Comparison of ENCODE assay signal across 16 cellular contexts in the genomic region with DNA sequence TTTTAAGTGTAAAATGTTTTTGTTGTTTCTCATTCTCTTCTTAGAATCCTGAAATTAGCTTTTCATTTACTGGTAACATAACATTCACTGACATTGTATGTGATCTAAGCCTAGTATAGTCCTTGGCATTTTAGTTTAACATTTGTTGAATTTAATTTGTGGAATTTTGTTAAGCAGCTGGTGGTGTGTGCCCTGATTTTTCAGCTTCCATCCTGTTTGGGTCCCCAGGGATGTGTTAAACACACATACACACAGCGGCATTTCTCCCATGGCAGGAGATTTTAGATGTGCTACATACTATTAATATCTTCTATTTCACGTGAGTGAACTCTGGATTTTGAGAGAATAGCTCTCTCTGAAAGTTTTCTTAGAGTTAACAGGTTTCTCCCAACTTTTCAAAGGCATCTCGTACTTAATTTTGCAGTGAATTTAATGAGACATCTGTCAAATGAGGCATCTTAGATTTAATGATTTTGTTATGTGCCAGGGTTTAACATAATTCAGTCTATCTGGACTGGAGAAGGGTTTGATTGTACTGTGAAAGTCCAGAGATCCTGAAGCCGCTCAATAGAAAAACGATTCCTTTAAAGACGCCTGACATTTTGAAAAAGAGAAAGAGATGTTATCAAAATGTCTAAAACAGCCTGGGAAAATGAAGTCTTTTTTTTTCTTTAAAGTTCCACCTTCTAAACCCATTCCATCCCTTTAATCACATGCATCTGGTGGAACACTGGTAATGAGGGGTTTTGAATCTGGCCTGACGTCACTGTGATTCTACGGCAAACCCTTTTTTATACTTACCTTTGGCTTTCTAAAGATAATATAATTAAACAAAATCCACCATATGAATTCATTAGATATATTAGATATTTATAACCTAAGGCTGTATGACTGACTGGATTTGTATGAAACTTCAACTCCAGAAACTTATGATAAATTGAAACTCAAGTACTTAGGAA. TPM values are rescaled to one million over a fixed set of nuclear protein-coding genes. Genes with fewer than 3 reads are reported as not detected.
DNase-seq lines count a peak whose midpoint lies in the region; ATAC-seq and TF ChIP-seq lines count a peak whose summit lies in the region.
"Had no signal": no experiment of that assay in that cellular context is flagged by ENCODE, and none has a peak within 500 bp of the region (broad histone marks: within the 10 kb centered on the region; RNA-seq: fewer than 3 reads in every experiment).

No MANE protein-coding gene starts in this region.

- DNase-seq in left ventricle myocardium superior: no peak
- DNase-seq in left cardiac atrium: no peak
- DNase-seq in type B pancreatic cell (ENCODE audit: extremely low spot score, unreplicated experiment): no peak
- DNase-seq in cerebellar cortex (ENCODE audit: low spot score): no peak
- no peak for DNase-seq in activated gamma-delta T cell treated with Interleukin-2 at 50 U/mL for 16 hours
- DNase-seq: activated CD4-positive, alpha-beta T cell treated with anti-CD3 and anti-CD28 coated beads for 4 hours; activated T-cell treated with anti-CD3 and anti-CD28 coated beads, Interleukin-2, amount 50 U/mL, for 1 hour; dermis blood vessel endothelial cell; NCI-H1436; NCI-H774; SHP77; stimulated activated naive CD4-positive, alpha-beta T cell; T-helper 9 cell had no signal

- intact Hi-C loops in left ventricle myocardium superior (cut with micrococcal nuclease) (loop anchor here (10.0 kb wide), 1 partner anchor 93 kb away; no protein-coding TSS in a partner anchor), left cardiac atrium (cut with DNase I) (no loop called here)

- peaks cover 3% of the 10 kb centered on the region for H3K27me3 Mint-ChIP-seq in type B pancreatic cell

- peaks cover 47% of the 10 kb centered on the region for H3K4me1 Mint-ChIP-seq in type B pancreatic cell (ENCODE audit: unreplicated experiment)

- H3K27ac ChIP-seq in angular gyrus (ENCODE audit: low read depth, low read length): peak overlapping the region; percentile 35
- peak overlapping the region; percentile 35 for H3K27ac ChIP-seq in layer of hippocampus (ENCODE audit: low read depth, low read length)

- no peaks in the 10 kb centered on the region for H3K27me3 ChIP-seq in layer of hippocampus (ENCODE audit: control insufficient read depth, insufficient read depth, low read length)

- no peaks in the 10 kb centered on the region for H3K9me3 Mint-ChIP-seq in type B pancreatic cell

- peaks cover 8% of the 10 kb centered on the region for H3K36me3 Mint-ChIP-seq in type B pancreatic cell

- TF ChIP-seq CTCF in type B pancreatic cell (conservative IDR thresholded peaks at IDR 0.05): no peak

- ATAC-seq in left ventricle myocardium superior: peak; percentile 26
- no peak for ATAC-seq in left cardiac atrium
- no peak for ATAC-seq in GM19452 (IDR thresholded peaks at IDR 0.05; ENCODE audit: unreplicated experiment)

- H3K4me3 Mint-ChIP-seq in type B pancreatic cell: peak overlapping the region; percentile 64

- H3K27ac Mint-ChIP-seq in type B pancreatic cell: no peak overlapping the region

RNA-seq across cellular contexts. Expression of gene PHLPP1, which starts 6.8 kb away (rescaled TPM):
- total RNA-seq in left ventricle myocardium superior (5.9 TPM), left cardiac atrium (1 to 10 TPM; 5.0 to 8.6 TPM), type B pancreatic cell (ENCODE audit: low replicate concordance) (28.5 and 29.3 TPM in 2 replicates)
